In genomic region chr14:85421166-85421877, GRCh38 we compare ENCODE assay signal across 15 cellular contexts.
DNase-seq lines count a peak whose midpoint lies in the region; ATAC-seq, FAIRE-seq and TF ChIP-seq lines count a peak whose summit lies in the region.
"Had no signal": no experiment of that assay in that cellular context is flagged by ENCODE, and none has a peak within 500 bp of the region (broad histone marks: within the 10 kb centered on the region; RNA-seq: fewer than 3 reads in every experiment).

No MANE protein-coding gene starts in this region.

- H2BK20ac ChIP-seq in IMR-90 (ENCODE audit: low read depth, low read length): no peak overlapping the region

- no peaks in the 10 kb centered on the region for H3K27me3 Mint-ChIP-seq in astrocyte (ENCODE audit: low read depth, unreplicated experiment)
- H3K27me3 Mint-ChIP-seq: activated B cell treated with CpG ODN at 0.5 μM for 24 hours; CD4-positive, alpha-beta memory T cell had no signal

- dilution Hi-C loops in IMR-90 (cut with HindIII; ENCODE audit: low sequenced_read_pairs, unreplicated experiment): no loop called here

- H3K36me3 ChIP-seq in IMR-90 (ENCODE audit: control insufficient read depth, insufficient read depth, low read length) (no peaks in the 10 kb centered on the region), astrocyte (ENCODE audit: insufficient read depth, low read length) (no peaks in the 10 kb centered on the region)
- H3K36me3 ChIP-seq: adrenal gland had no signal

- CTCF ChIA-PET in IMR-90 (lab: Yijun Ruan, JAX): interaction anchor here (0.6 kb wide), 1 partner anchor 456 kb away, joined by 3 read pairs; no protein-coding TSS in a partner anchor

- H3K56ac ChIP-seq in IMR-90 (ENCODE audit: extremely low read depth, insufficient read depth, low read length): no peak overlapping the region

- no peaks in the 10 kb centered on the region for H3K79me1 ChIP-seq in IMR-90 (ENCODE audit: low read depth in 1 of 2, low read length in 2 of 2)

- H3K9ac ChIP-seq in IMR-90 (ENCODE audit: low read depth, low read length): no peak overlapping the region
- no peak overlapping the region for H3K9ac ChIP-seq in astrocyte (ENCODE audit: low read length)

- no peak overlapping the region for H2AK5ac ChIP-seq in IMR-90 (ENCODE audit: low read depth, low read length)

- no peak overlapping the region for H3K14ac ChIP-seq in IMR-90 (replicated peaks; ENCODE audit: low read depth, low read length)

- peaks cover 31% of the 10 kb centered on the region for H3K4me1 Mint-ChIP-seq in astrocyte (ENCODE audit: low read depth, unreplicated experiment)
- H3K4me1 Mint-ChIP-seq: activated B cell treated with CpG ODN at 0.5 μM for 24 hours; CD4-positive, alpha-beta memory T cell had no signal

- H4K5ac ChIP-seq in IMR-90 (ENCODE audit: low read depth, low read length): no peak overlapping the region; the same call in 1 of the 2 replicates

- H4K91ac ChIP-seq in IMR-90 (ENCODE audit: insufficient read depth, low read depth, low read length): no peak overlapping the region

- H4K8ac ChIP-seq in IMR-90 (ENCODE audit: low read depth in 2 of 2, low read length in 2 of 2): no peak overlapping the region

- intact Hi-C loops in IMR-90 (cut with micrococcal nuclease): no loop called here

- no peak overlapping the region for H3K4ac ChIP-seq in IMR-90 (ENCODE audit: low read depth, low read length)

- peaks cover 2% of the 10 kb centered on the region for H3K9me3 Mint-ChIP-seq in astrocyte (ENCODE audit: unreplicated experiment)

- H2AK9ac ChIP-seq in IMR-90 (replicated peaks; ENCODE audit: low read depth, low read length, poor library complexity): no peak overlapping the region

- H3K27ac Mint-ChIP-seq in astrocyte (ENCODE audit: unreplicated experiment): peak overlapping the region; percentile 88
- H3K27ac Mint-ChIP-seq: activated B cell treated with CpG ODN at 0.5 μM for 24 hours; CD4-positive, alpha-beta memory T cell had no signal

- TF ChIP-seq CTCF in IMR-90 (conservative IDR thresholded peaks at IDR 0.05; ENCODE audit: low read depth, low read length) (no peak), astrocyte (IDR thresholded peaks at IDR 0.05; ENCODE audit: insufficient read depth, low read depth, low read length) (no peak)

- no peaks in the 10 kb centered on the region for H4K20me1 ChIP-seq in IMR-90 (ENCODE audit: insufficient read depth, low read length)
- H4K20me1 ChIP-seq in astrocyte (ENCODE audit: insufficient read depth, low read length): no peaks in the 10 kb centered on the region

- H3K27ac ChIP-seq in IMR-90 (ENCODE audit: insufficient read depth, low read length): no peak overlapping the region
- H3K27ac ChIP-seq in astrocyte (ENCODE audit: low read depth, low read length): no peak overlapping the region
- H3K27ac ChIP-seq: adrenal gland had no signal

- H2AFZ ChIP-seq in IMR-90 (replicated peaks; ENCODE audit: low read length, poor library complexity) (peak overlapping the region; percentile 24), astrocyte (ENCODE audit: low read depth, low read length) (no peak overlapping the region)

- no TSS peak for BruUV-seq in IMR-90 (replicated peaks; lab: Mats Ljungman, UMichigan)

- peak; percentile 32 to 38 for DNase-seq in AML-193 (lab: John Stamatoyannopoulos, UW)
- DNase-seq in IMR-90: peak; percentile 83
- peak; percentile 42 for DNase-seq in astrocyte (ENCODE audit: low read depth)
- DNase-seq in iris pigment epithelial cell (ENCODE audit: low read depth): peak; percentile 94
- DNase-seq in amygdala (lab: John Stamatoyannopoulos, UW): no peak
- no peak for DNase-seq in stimulated activated CD4-positive, alpha-beta T cell treated with anti-CD3 and anti-CD28 coated beads, Interleukin-2, amount 100 ng/mL, for 24 hours
- DNase-seq in middle frontal gyrus (ENCODE audit: extremely low spot score, low spot score): no peak
- DNase-seq: activated B cell treated with CpG ODN at 0.5 μM for 24 hours; adrenal gland; CD4-positive, alpha-beta memory T cell; NCI-H1694; NCI-H526 treated with DMSO at 0.1 percent for 48 hours; SHP77 treated with DMSO at 0.1 percent for 48 hours had no signal

- no peak overlapping the region; the same call in 1 of the 2 replicates for H2BK120ac ChIP-seq in IMR-90 (ENCODE audit: low read depth, low read length)

- peak; percentile 74 for ATAC-seq in IMR-90 (ENCODE audit: low read depth)
- ATAC-seq in HG03280 (IDR thresholded peaks at IDR 0.05; ENCODE audit: unreplicated experiment): no peak
- ATAC-seq: sciatic nerve had no signal

- H3K9me1 ChIP-seq in IMR-90 (ENCODE audit: insufficient read depth, low read length): peaks cover 2% of the 10 kb centered on the region; the same call in 1 of the 2 replicates

- H3K9me3 ChIP-seq in IMR-90 (ENCODE audit: control insufficient read depth, insufficient read depth, low read length) (no peaks in the 10 kb centered on the region), astrocyte (ENCODE audit: insufficient read depth, low read depth, low read length) (no peaks in the 10 kb centered on the region)
- H3K9me3 ChIP-seq: adrenal gland had no signal

- H3K23ac ChIP-seq in IMR-90 (ENCODE audit: low read depth, low read length): no peak overlapping the region

- no peak for TF ChIP-seq POLR2A in IMR-90 (IDR thresholded peaks at IDR 0.05; ENCODE audit: low read depth, low read length)

- no peak overlapping the region for H2BK15ac ChIP-seq in IMR-90 (ENCODE audit: low read depth, low read length)

- H3K27me3 ChIP-seq in IMR-90 (ENCODE audit: control insufficient read depth, insufficient read depth, low read length) (no peaks in the 10 kb centered on the region), astrocyte (ENCODE audit: insufficient read depth, low read length) (no peaks in the 10 kb centered on the region)
- H3K27me3 ChIP-seq: adrenal gland had no signal

- H3K4me3 Mint-ChIP-seq in astrocyte (ENCODE audit: unreplicated experiment): no peak overlapping the region
- H3K4me3 Mint-ChIP-seq: activated B cell treated with CpG ODN at 0.5 μM for 24 hours; CD4-positive, alpha-beta memory T cell had no signal

- in situ Hi-C loops in IMR-90 (cut with MboI; ENCODE audit: low sequenced_read_pairs): no loop called here

- H3K79me2 ChIP-seq in astrocyte (ENCODE audit: insufficient read depth, low read length): no peaks in the 10 kb centered on the region

- H2BK5ac ChIP-seq in IMR-90 (ENCODE audit: low read depth, low read length, poor library complexity, severe bottlenecking): no peak overlapping the region

- no peak overlapping the region; the same call in 1 of the 2 replicates for H3K18ac ChIP-seq in IMR-90 (ENCODE audit: low read depth, low read length)

- no peaks in the 10 kb centered on the region; the same call in 1 of the 2 replicates for H3K4me1 ChIP-seq in IMR-90 (ENCODE audit: control insufficient read depth, insufficient read depth, low read length)
- H3K4me1 ChIP-seq in astrocyte (ENCODE audit: insufficient read depth, low read length): peaks cover 7% of the 10 kb centered on the region
- H3K4me1 ChIP-seq: adrenal gland had no signal

- POLR2A ChIA-PET in IMR-90 (lab: Charles Lee; ENCODE audit: unreplicated experiment): no interaction called here

- H3K36me3 Mint-ChIP-seq in astrocyte (ENCODE audit: low read depth, unreplicated experiment): no peaks in the 10 kb centered on the region
- H3K36me3 Mint-ChIP-seq: CD4-positive, alpha-beta memory T cell had no signal

- 0 out of 2 replicates have a peak overlapping the region, but pooled peaks have one; percentile 6 for H3K4me2 ChIP-seq in IMR-90 (ENCODE audit: low read depth, low read length)
- no peak overlapping the region for H3K4me2 ChIP-seq in astrocyte (ENCODE audit: low read length)

- WGBS in IMR-90 (ENCODE audit: extremely low coverage in 2 of 2, insufficient read length in 1 of 2), 2 experiments: no CpG with 5 or more reads among the region's 3 CpGs

- no peak for TF ChIP-seq RAD21 in IMR-90 (IDR thresholded peaks at IDR 0.05; ENCODE audit: low read length)

- no peak for FAIRE-seq in astrocyte (lab: Jason Lieb, UNC)

- H3K4me3 ChIP-seq in IMR-90 (ENCODE audit: insufficient read depth, low read depth, low read length) (no peak overlapping the region), astrocyte (ENCODE audit: insufficient read depth, low read depth, low read length) (no peak overlapping the region)
- H3K4me3 ChIP-seq: adrenal gland had no signal

TF ChIP-seq in IMR-90, 13 proteins besides CTCF, POLR2A, EP300 and RAD21:
- TF ChIP-seq FOS (IDR thresholded peaks at IDR 0.05; ENCODE audit: low read depth, low read length) (peak; percentile 45; the same call in 1 of the 2 replicates), RFX5 (IDR thresholded peaks at IDR 0.05; ENCODE audit: low read depth, low read length) (no peak), CEBPB (IDR thresholded peaks at IDR 0.05; ENCODE audit: low read depth, low read length) (peak; percentile 70)

Comparison
In these comparisons a context has a peak if more than half of its experiments do, and no peak if none do; other contexts are left out.
1. DNase-seq: peak in AML-193 (2 of 2), IMR-90 (single experiment), astrocyte (single experiment) and iris pigment epithelial cell (single experiment); none in amygdala (0 of 56), stimulated activated CD4-positive, alpha-beta T cell treated with anti-CD3 and anti-CD28 coated beads, Interleukin-2, amount 100 ng/mL, for 24 hours (0 of 2) and middle frontal gyrus (single experiment).